In the genomic region with DNA sequence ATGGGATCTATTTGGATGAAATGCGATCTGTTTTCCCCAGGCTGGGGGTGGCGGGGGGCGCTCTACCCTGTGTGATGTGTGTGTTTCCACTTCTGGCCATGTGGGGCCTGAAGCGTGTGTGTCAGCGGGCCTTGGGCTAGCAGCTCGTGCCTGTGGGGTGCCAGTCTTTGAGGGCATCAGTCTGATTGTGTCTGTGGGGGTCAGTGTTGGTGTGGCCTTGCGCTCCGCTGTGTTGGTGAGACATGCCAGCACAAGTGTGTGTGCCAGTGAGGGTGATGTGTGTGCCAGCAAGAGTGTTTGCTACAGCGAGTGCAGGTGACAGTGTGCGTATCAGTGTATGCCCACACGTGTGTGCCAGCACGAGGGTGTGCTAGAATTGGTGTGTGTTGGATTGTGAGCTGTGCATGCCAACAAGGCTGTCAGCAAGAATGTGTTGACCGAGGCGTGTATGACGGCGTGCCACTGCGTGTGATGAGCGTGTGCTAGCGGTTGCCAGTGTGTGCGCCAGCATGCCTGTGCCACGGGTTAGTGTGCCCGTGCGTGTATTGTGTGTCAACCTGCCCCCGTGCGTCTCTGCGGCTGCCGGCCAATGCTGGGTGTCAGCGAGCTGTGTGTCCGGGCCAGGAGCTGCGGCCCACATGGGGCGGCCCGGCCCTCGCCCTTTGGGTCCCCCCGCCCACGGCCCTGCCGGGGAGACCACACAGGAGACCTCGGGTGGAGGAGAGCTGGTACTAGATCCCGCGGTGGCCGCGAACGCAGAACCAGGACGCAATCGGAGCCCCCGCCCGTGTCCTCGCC, we compare ENCODE assay signal across 1 cellular context.
A peak's percentile ranks its signal among the peaks of the same experiment; 100 is the strongest.
TF ChIP-seq lines count a peak whose summit lies in the region.

No MANE protein-coding gene starts in this region.

TF ChIP-seq in H1, 55 proteins besides CTCF, POLR2A, EP300 and RAD21:
- no peak for TF ChIP-seq CTBP2 (IDR thresholded peaks at IDR 0.05; ENCODE audit: borderline replicate concordance, insufficient read depth, insufficient read length, low read length)
- no peak for TF ChIP-seq SRF (IDR thresholded peaks at IDR 0.05; ENCODE audit: low read depth, low read length)
- TF ChIP-seq TAF1 (IDR thresholded peaks at IDR 0.05; ENCODE audit: low read depth, low read length), result no peak
- TF ChIP-seq ZNF274 (IDR thresholded peaks at IDR 0.05; ENCODE audit: borderline replicate concordance, extremely low read depth, low read length), result no peak
- no peak for TF ChIP-seq POU5F1 (IDR thresholded peaks at IDR 0.05; ENCODE audit: low read depth, low read length)
- no peak for TF ChIP-seq HDAC2 (IDR thresholded peaks at IDR 0.05; ENCODE audit: borderline replicate concordance in 1 of 2, low read depth in 2 of 2, low read length in 2 of 2)
- TF ChIP-seq BRCA1 (IDR thresholded peaks at IDR 0.05; ENCODE audit: low read depth, low read length), result no peak
- no peak for TF ChIP-seq SIRT6 (IDR thresholded peaks at IDR 0.05; ENCODE audit: low read length)
- TF ChIP-seq, protein P1, sequence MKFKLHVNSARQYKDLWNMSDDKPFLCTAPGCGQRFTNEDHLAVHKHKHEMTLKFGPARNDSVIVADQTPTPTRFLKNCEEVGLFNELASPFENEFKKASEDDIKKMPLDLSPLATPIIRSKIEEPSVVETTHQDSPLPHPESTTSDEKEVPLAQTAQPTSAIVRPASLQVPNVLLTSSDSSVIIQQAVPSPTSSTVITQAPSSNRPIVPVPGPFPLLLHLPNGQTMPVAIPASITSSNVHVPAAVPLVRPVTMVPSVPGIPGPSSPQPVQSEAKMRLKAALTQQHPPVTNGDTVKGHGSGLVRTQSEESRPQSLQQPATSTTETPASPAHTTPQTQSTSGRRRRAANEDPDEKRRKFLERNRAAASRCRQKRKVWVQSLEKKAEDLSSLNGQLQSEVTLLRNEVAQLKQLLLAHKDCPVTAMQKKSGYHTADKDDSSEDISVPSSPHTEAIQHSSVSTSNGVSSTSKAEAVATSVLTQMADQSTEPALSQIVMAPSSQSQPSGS (IDR thresholded peaks at IDR 0.05; ENCODE audit: low read length), result no peak
- TF ChIP-seq CBX5 (IDR thresholded peaks at IDR 0.05; ENCODE audit: low read depth, low read length), result no peak
- TF ChIP-seq KDM1A (IDR thresholded peaks at IDR 0.05; ENCODE audit: borderline replicate concordance, low read length), result no peak
- no peak for TF ChIP-seq SAP30 (IDR thresholded peaks at IDR 0.05; ENCODE audit: insufficient read depth, insufficient replicate concordance, low read length)
- TF ChIP-seq CHD2 (IDR thresholded peaks at IDR 0.05; ENCODE audit: low read length), result no peak
- TF ChIP-seq FOSL1 (IDR thresholded peaks at IDR 0.05; ENCODE audit: insufficient read depth, low read depth, low read length), result no peak
- peak; percentile 23 for TF ChIP-seq EZH2 (IDR thresholded peaks at IDR 0.05; ENCODE audit: low read depth, low read length, severe bottlenecking)
- TF ChIP-seq RFX5 (IDR thresholded peaks at IDR 0.05; ENCODE audit: borderline replicate concordance, low read depth, low read length), result no peak
- TF ChIP-seq PHF8 (conservative IDR thresholded peaks at IDR 0.05; ENCODE audit: low read depth, low read length), result no peak
- TF ChIP-seq MAFK (IDR thresholded peaks at IDR 0.05; ENCODE audit: low read depth, low read length), result no peak
- no peak for TF ChIP-seq CEBPB (IDR thresholded peaks at IDR 0.05; ENCODE audit: low read depth, low read length)
- peak; percentile 57 for TF ChIP-seq KDM4A (IDR thresholded peaks at IDR 0.05; ENCODE audit: low read depth, low read length, severe bottlenecking)
- TF ChIP-seq GABPA (IDR thresholded peaks at IDR 0.05; ENCODE audit: borderline replicate concordance, insufficient read depth, low read length), result no peak
- no peak for TF ChIP-seq EGR1 (IDR thresholded peaks at IDR 0.05; ENCODE audit: borderline replicate concordance, low read depth, low read length)
- TF ChIP-seq NANOG (IDR thresholded peaks at IDR 0.05; ENCODE audit: insufficient read depth, low read depth, low read length, poor library complexity, severe bottlenecking), result no peak
- TF ChIP-seq TCF12 (IDR thresholded peaks at IDR 0.05; ENCODE audit: low read depth, low read length), result no peak
- no peak for TF ChIP-seq GTF2F1 (IDR thresholded peaks at IDR 0.05; ENCODE audit: borderline replicate concordance, low read depth, low read length)
- TF ChIP-seq JUND (IDR thresholded peaks at IDR 0.05; ENCODE audit: low read length), result no peak
- no peak for TF ChIP-seq BCL11A (IDR thresholded peaks at IDR 0.05; ENCODE audit: low read depth in 2 of 2, low read length in 2 of 2)
- TF ChIP-seq, protein P2, sequence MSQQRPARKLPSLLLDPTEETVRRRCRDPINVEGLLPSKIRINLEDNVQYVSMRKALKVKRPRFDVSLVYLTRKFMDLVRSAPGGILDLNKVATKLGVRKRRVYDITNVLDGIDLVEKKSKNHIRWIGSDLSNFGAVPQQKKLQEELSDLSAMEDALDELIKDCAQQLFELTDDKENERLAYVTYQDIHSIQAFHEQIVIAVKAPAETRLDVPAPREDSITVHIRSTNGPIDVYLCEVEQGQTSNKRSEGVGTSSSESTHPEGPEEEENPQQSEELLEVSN (IDR thresholded peaks at IDR 0.05), result 0 out of 2 replicates have a peak, but pooled peaks have one; percentile 1
- no peak for TF ChIP-seq RBBP5 (IDR thresholded peaks at IDR 0.05; ENCODE audit: borderline replicate concordance, low read depth, low read length)
- no peak for TF ChIP-seq POLR2AphosphoS5 (IDR thresholded peaks at IDR 0.05; ENCODE audit: low read depth, low read length)
- no peak for TF ChIP-seq SP2 (IDR thresholded peaks at IDR 0.05; ENCODE audit: low read length)
- no peak for TF ChIP-seq BACH1 (IDR thresholded peaks at IDR 0.05; ENCODE audit: low read length)
- no peak; a peak in 1 of 4 replicates for TF ChIP-seq SIN3A (conservative IDR thresholded peaks at IDR 0.05 in 1 of 2, IDR thresholded peaks at IDR 0.05 in 1 of 2; ENCODE audit: low read depth in 1 of 2, low read length in 2 of 2)
- TF ChIP-seq ASH2L (IDR thresholded peaks at IDR 0.05; ENCODE audit: low read length), result no peak
- TF ChIP-seq RNF2 (IDR thresholded peaks at IDR 0.05; ENCODE audit: borderline replicate concordance, low read depth, low read length, missing control alignments, poor library complexity, severe bottlenecking), result peak; percentile 45
- TF ChIP-seq NRF1 (IDR thresholded peaks at IDR 0.05; ENCODE audit: low read depth, low read length), result no peak
- no peak for TF ChIP-seq CBX8 (IDR thresholded peaks at IDR 0.05; ENCODE audit: borderline replicate concordance, low read depth, low read length)
- no peak for TF ChIP-seq SP1 (IDR thresholded peaks at IDR 0.05; ENCODE audit: low read depth, low read length)
- TF ChIP-seq SUZ12 (IDR thresholded peaks at IDR 0.05; ENCODE audit: low read length), result 0 out of 2 replicates have a peak, but pooled peaks have one; percentile 35
- TF ChIP-seq, protein P3, sequence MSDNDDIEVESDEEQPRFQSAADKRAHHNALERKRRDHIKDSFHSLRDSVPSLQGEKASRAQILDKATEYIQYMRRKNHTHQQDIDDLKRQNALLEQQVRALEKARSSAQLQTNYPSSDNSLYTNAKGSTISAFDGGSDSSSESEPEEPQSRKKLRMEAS (IDR thresholded peaks at IDR 0.05), result peak; percentile 42; the same call in 1 of the 2 replicates
- no peak for TF ChIP-seq RXRA (IDR thresholded peaks at IDR 0.05; ENCODE audit: insufficient read depth, low read depth, low read length)
- no peak for TF ChIP-seq HDAC6 (IDR thresholded peaks at IDR 0.05; ENCODE audit: low read depth, low read length)
- TF ChIP-seq, protein P4, sequence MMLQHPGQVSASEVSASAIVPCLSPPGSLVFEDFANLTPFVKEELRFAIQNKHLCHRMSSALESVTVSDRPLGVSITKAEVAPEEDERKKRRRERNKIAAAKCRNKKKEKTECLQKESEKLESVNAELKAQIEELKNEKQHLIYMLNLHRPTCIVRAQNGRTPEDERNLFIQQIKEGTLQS (IDR thresholded peaks at IDR 0.05; ENCODE audit: insufficient read depth, low read depth, low read length), result no peak
- TF ChIP-seq SP4 (IDR thresholded peaks at IDR 0.05; ENCODE audit: low read length), result no peak
- TF ChIP-seq, protein P5, sequence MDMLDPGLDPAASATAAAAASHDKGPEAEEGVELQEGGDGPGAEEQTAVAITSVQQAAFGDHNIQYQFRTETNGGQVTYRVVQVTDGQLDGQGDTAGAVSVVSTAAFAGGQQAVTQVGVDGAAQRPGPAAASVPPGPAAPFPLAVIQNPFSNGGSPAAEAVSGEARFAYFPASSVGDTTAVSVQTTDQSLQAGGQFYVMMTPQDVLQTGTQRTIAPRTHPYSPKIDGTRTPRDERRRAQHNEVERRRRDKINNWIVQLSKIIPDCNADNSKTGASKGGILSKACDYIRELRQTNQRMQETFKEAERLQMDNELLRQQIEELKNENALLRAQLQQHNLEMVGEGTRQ (IDR thresholded peaks at IDR 0.05; ENCODE audit: low read length), result no peak
- no peak for TF ChIP-seq CREB1 (IDR thresholded peaks at IDR 0.05)
- no peak for TF ChIP-seq TBP (IDR thresholded peaks at IDR 0.05; ENCODE audit: low read depth, low read length)
- no peak for TF ChIP-seq SIX5 (IDR thresholded peaks at IDR 0.05; ENCODE audit: low read depth, low read length)
- no peak for TF ChIP-seq JUN (IDR thresholded peaks at IDR 0.05; ENCODE audit: low read depth, low read length)
- TF ChIP-seq CHD1 (IDR thresholded peaks at IDR 0.05; ENCODE audit: low read depth, low read length), result no peak
